Comparison of ENCODE assay signal across 26 cellular contexts in genomic region chr19:48237057-48237456, GRCh38. TPM values are rescaled to one million over a fixed set of nuclear protein-coding genes. Genes with fewer than 3 reads are reported as not detected.
DNase-seq lines count a peak whose midpoint lies in the region; ATAC-seq and TF ChIP-seq lines count a peak whose summit lies in the region.
"Had no signal": no experiment of that assay in that cellular context is flagged by ENCODE, and none has a peak within 500 bp of the region (broad histone marks: within the 10 kb centered on the region; RNA-seq: fewer than 3 reads in every experiment).

No MANE protein-coding gene starts in this region.

- no peaks in the 10 kb centered on the region for H3K9me3 ChIP-seq in CD4-positive, alpha-beta T cell (ENCODE audit: control insufficient read depth, low read length)
- no peaks in the 10 kb centered on the region for H3K9me3 ChIP-seq in ovary
- H3K9me3 ChIP-seq: BLaER1, SK-N-SH had no signal

- H3K36me3 Mint-ChIP-seq in activated naive CD4-positive, alpha-beta T cell treated with anti-CD3 and anti-CD28 coated beads, Interleukin-2, amount 10 ng/mL, durations not matched to agents 7 days and 5 days: peaks cover 74% of the 10 kb centered on the region
- peaks cover 89% of the 10 kb centered on the region for H3K36me3 Mint-ChIP-seq in CD4-positive, alpha-beta T cell (ENCODE audit: low read depth)
- H3K36me3 Mint-ChIP-seq in activated CD8-positive, alpha-beta T cell treated with anti-CD3 and anti-CD28 coated beads for 36 hours (ENCODE audit: low read depth): peaks cover 60% of the 10 kb centered on the region

- no peaks in the 10 kb centered on the region for H3K27me3 ChIP-seq in CD4-positive, alpha-beta T cell (ENCODE audit: control insufficient read depth, insufficient read depth, low read length)
- H3K27me3 ChIP-seq in ovary: no peaks in the 10 kb centered on the region
- H3K27me3 ChIP-seq: BLaER1 had no signal

- no peaks in the 10 kb centered on the region for H3K9me3 Mint-ChIP-seq in activated naive CD4-positive, alpha-beta T cell treated with anti-CD3 and anti-CD28 coated beads, Interleukin-2, amount 10 ng/mL, durations not matched to agents 7 days and 5 days
- no peaks in the 10 kb centered on the region for H3K9me3 Mint-ChIP-seq in CD4-positive, alpha-beta T cell
- H3K9me3 Mint-ChIP-seq in activated CD8-positive, alpha-beta T cell treated with anti-CD3 and anti-CD28 coated beads for 36 hours: no peaks in the 10 kb centered on the region
- H3K9me3 Mint-ChIP-seq: CD8-positive, alpha-beta memory T cell had no signal

- no peak for DNase-seq in activated naive CD4-positive, alpha-beta T cell treated with anti-CD3 and anti-CD28 coated beads, Interleukin-2, amount 10 ng/mL, durations not matched to agents 7 days and 5 days
- no peak for DNase-seq in activated naive CD4-positive, alpha-beta T cell (lab: John Stamatoyannopoulos, UW)
- no peak for DNase-seq in CD4-positive, alpha-beta T cell
- no peak for DNase-seq in activated CD8-positive, alpha-beta T cell treated with anti-CD3 and anti-CD28 coated beads for 36 hours
- peak; percentile 61 for DNase-seq in islet precursor cell
- no peak for DNase-seq in ovary
- no peak for DNase-seq in NOMO-1 treated with dmso at 0.1 percent for 144 hours (lab: John Stamatoyannopoulos, UW; ENCODE audit: unreplicated experiment)
- DNase-seq: CD8-positive, alpha-beta memory T cell; DMS 273 treated with DMSO at 0.1 percent for 48 hours; DMS79; EL; GF-D8; HCEC 1CT; MM.1S; NCI-H1048; NCI-H1417; NCI-H1694; NCI-H2029 treated with DMSO at 0.1 percent for 48 hours; NCI-H2171; NCI-H345; NCI-H510A treated with DMSO at 0.1 percent for 48 hours; PC-3; SK-N-SH had no signal

- intact Hi-C loops in CD4-positive, alpha-beta T cell (cut with DNase I, micrococcal nuclease): no loop called here
- intact Hi-C loops in activated CD8-positive, alpha-beta T cell treated with anti-CD3 and anti-CD28 coated beads for 36 hours (cut with micrococcal nuclease): no loop called here
- intact Hi-C loops in ovary (cut with DNase I): no loop called here

- 76 to 84% (median 83%) methylated on average over 3 of the region's 3 CpGs for WGBS in ovary, 3 donors

- H3K27ac Mint-ChIP-seq in activated naive CD4-positive, alpha-beta T cell treated with anti-CD3 and anti-CD28 coated beads, Interleukin-2, amount 10 ng/mL, durations not matched to agents 7 days and 5 days: peak overlapping the region; percentile 17
- H3K27ac Mint-ChIP-seq in CD4-positive, alpha-beta T cell: peak overlapping the region; percentile 24
- peak overlapping the region; percentile 4 for H3K27ac Mint-ChIP-seq in activated CD8-positive, alpha-beta T cell treated with anti-CD3 and anti-CD28 coated beads for 36 hours

- no peak overlapping the region for H3K4me3 ChIP-seq in ovary
- H3K4me3 ChIP-seq: BLaER1 had no signal

- ATAC-seq in CD4-positive, alpha-beta T cell (ENCODE audit: poor library complexity): no peak
- ATAC-seq in activated CD8-positive, alpha-beta T cell treated with anti-CD3 and anti-CD28 coated beads for 36 hours: no peak
- no peak for ATAC-seq in HG02759 (IDR thresholded peaks at IDR 0.05; ENCODE audit: unreplicated experiment)
- ATAC-seq: PC-3 had no signal

- no peaks in the 10 kb centered on the region for H3K36me3 ChIP-seq in ovary

- POLR2A ChIA-PET in CD4-positive, alpha-beta T cell (lab: Charles Lee): no interaction called here
- POLR2A ChIA-PET in activated CD8-positive, alpha-beta T cell treated with anti-CD3 and anti-CD28 coated beads for 36 hours (lab: Charles Lee): no interaction called here

- TF ChIP-seq POLR2A in ovary (IDR thresholded peaks at IDR 0.05): no peak

- H3K27ac ChIP-seq in CD4-positive, alpha-beta T cell (ENCODE audit: low read depth, low read length): no peak overlapping the region
- no peak overlapping the region for H3K27ac ChIP-seq in ovary
- H3K27ac ChIP-seq: BLaER1, KMS-11 had no signal

- no peaks in the 10 kb centered on the region for H3K4me1 ChIP-seq in ovary (ENCODE audit: insufficient read depth)
- H3K4me1 ChIP-seq: BLaER1 had no signal

- TF ChIP-seq EP300 in ovary (IDR thresholded peaks at IDR 0.05): no peak

- no peaks in the 10 kb centered on the region for H3K27me3 Mint-ChIP-seq in activated naive CD4-positive, alpha-beta T cell treated with anti-CD3 and anti-CD28 coated beads, Interleukin-2, amount 10 ng/mL, durations not matched to agents 7 days and 5 days
- H3K27me3 Mint-ChIP-seq in CD4-positive, alpha-beta T cell: no peaks in the 10 kb centered on the region
- H3K27me3 Mint-ChIP-seq in activated CD8-positive, alpha-beta T cell treated with anti-CD3 and anti-CD28 coated beads for 36 hours: no peaks in the 10 kb centered on the region
- H3K27me3 Mint-ChIP-seq: CD8-positive, alpha-beta memory T cell had no signal

- CTCF ChIA-PET in activated naive CD4-positive, alpha-beta T cell treated with anti-CD3 and anti-CD28 coated beads, Interleukin-2, amount 10 ng/mL, durations not matched to agents 7 days and 5 days (lab: Charles Lee): no interaction called here
- CTCF ChIA-PET in CD4-positive, alpha-beta T cell (lab: Charles Lee): interaction anchor here (0.9 to 1.7 kb wide), 2 partner anchors 24 to 252 kb away, joined by 3 to 5 read pairs; no protein-coding TSS in a partner anchor
- CTCF ChIA-PET in activated CD8-positive, alpha-beta T cell treated with anti-CD3 and anti-CD28 coated beads for 36 hours (lab: Charles Lee): no interaction called here

- H3K4me1 Mint-ChIP-seq in activated naive CD4-positive, alpha-beta T cell treated with anti-CD3 and anti-CD28 coated beads, Interleukin-2, amount 10 ng/mL, durations not matched to agents 7 days and 5 days: peaks cover 18% of the 10 kb centered on the region
- peaks cover 9% of the 10 kb centered on the region for H3K4me1 Mint-ChIP-seq in CD4-positive, alpha-beta T cell (ENCODE audit: low read depth)
- peaks cover 24% of the 10 kb centered on the region for H3K4me1 Mint-ChIP-seq in activated CD8-positive, alpha-beta T cell treated with anti-CD3 and anti-CD28 coated beads for 36 hours (ENCODE audit: low read depth)

- no peak overlapping the region for H3K4me3 Mint-ChIP-seq in activated naive CD4-positive, alpha-beta T cell treated with anti-CD3 and anti-CD28 coated beads, Interleukin-2, amount 10 ng/mL, durations not matched to agents 7 days and 5 days
- H3K4me3 Mint-ChIP-seq in CD4-positive, alpha-beta T cell: no peak overlapping the region
- no peak overlapping the region for H3K4me3 Mint-ChIP-seq in activated CD8-positive, alpha-beta T cell treated with anti-CD3 and anti-CD28 coated beads for 36 hours
- H3K4me3 Mint-ChIP-seq: CD8-positive, alpha-beta memory T cell had no signal

- TF ChIP-seq CTCF in CD4-positive, alpha-beta T cell (IDR thresholded peaks at IDR 0.05): no peak
- TF ChIP-seq CTCF in activated CD8-positive, alpha-beta T cell treated with anti-CD3 and anti-CD28 coated beads for 36 hours (IDR thresholded peaks at IDR 0.05): no peak
- TF ChIP-seq CTCF in ovary (IDR thresholded peaks at IDR 0.05): no peak

RNA-seq across cellular contexts. Expression of gene CARD8, which starts 18.7 kb away (rescaled TPM):
- total RNA-seq in CD4-positive, alpha-beta T cell: 10 to 100 TPM; 71.1 to 73.1 TPM
- total RNA-seq in activated CD8-positive, alpha-beta T cell treated with anti-CD3 and anti-CD28 coated beads for 36 hours: 100 to 1,000 TPM; 109 TPM
- 10 to 100 TPM; 10.0 to 36.0 (median 24.9) TPM for total RNA-seq in ovary
- polyA plus RNA-seq in ovary: 10 to 100 TPM; 20.8 to 48.0 TPM

RNA-seq across cellular contexts. Expression of gene ZNF114, which starts 32.8 kb away (rescaled TPM):
- total RNA-seq in CD4-positive, alpha-beta T cell: not detected
- under 1 TPM; 0.36 TPM for total RNA-seq in activated CD8-positive, alpha-beta T cell treated with anti-CD3 and anti-CD28 coated beads for 36 hours
- under 1 TPM in 5 of 7 donors, not detected in 2; 0.20 to 0.71 (median 0.67) TPM for total RNA-seq in ovary
- polyA plus RNA-seq in ovary: 1 to 10 TPM in 1 of 2 donors, under 1 TPM in 1; 0.19 to 1.1 TPM
- polyA plus RNA-seq: CD8-positive, alpha-beta memory T cell had no signal
